Comparison of ENCODE assay signal across 8 cellular contexts in the genomic region with DNA sequence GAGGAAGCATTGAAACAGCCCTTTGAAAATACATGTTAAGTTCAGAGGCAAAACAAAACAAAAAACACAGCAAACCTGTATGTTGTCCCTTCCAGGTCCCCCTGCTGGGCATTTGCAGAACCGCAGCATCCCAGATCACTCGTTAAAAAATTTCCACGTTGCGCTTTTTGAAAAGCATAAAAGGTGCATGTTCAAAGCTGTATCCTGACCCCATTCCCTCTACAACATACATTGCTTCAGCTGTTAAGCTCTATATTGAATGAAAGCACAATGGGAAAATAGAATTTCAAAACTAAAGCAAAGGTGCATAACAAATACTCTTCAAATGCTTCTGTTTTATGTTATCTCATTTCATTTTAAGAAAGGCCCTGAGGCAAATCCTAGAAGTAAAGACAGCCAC.
DNase-seq lines count a peak whose midpoint lies in the region; ATAC-seq and TF ChIP-seq lines count a peak whose summit lies in the region.

No MANE protein-coding gene starts in this region.

- no peaks in the 10 kb centered on the region for H4K20me1 ChIP-seq in OCI-LY7 (ENCODE audit: insufficient read depth, low read length)

- H3K4me1 ChIP-seq in OCI-LY7 (ENCODE audit: insufficient read depth, low read length, poor library complexity, severe bottlenecking), result no peaks in the 10 kb centered on the region
- peaks cover 0 to 19% of the 10 kb centered on the region in 2 donors for H3K4me1 ChIP-seq in right atrium auricular region

- no peaks in the 10 kb centered on the region for H3K9me2 ChIP-seq in OCI-LY7 (ENCODE audit: insufficient read depth, low read length)

- ATAC-seq in HG03521 (IDR thresholded peaks at IDR 0.05; ENCODE audit: unreplicated experiment) (no peak), GM18498 (IDR thresholded peaks at IDR 0.05; ENCODE audit: unreplicated experiment) (no peak)

- no peaks in the 10 kb centered on the region for H3K27me3 ChIP-seq in right atrium auricular region

- POLR2A ChIA-PET in OCI-LY7 (lab: Charles Lee), result no interaction called here

- peak; percentile 85 for TF ChIP-seq CTCF in AG09319 (IDR thresholded peaks at IDR 0.05; ENCODE audit: low read depth, low read length)
- TF ChIP-seq CTCF in OCI-LY7 (conservative IDR thresholded peaks at IDR 0.05; ENCODE audit: low read length), result peak; percentile 91
- TF ChIP-seq CTCF in right atrium auricular region (IDR thresholded peaks at IDR 0.05), result peak; percentile 74 to 93

- no TSS peak for BruUV-seq in OCI-LY7 (replicated peaks; lab: Mats Ljungman, UMichigan)

- no peak overlapping the region for H2AFZ ChIP-seq in OCI-LY7 (ENCODE audit: low read length)

- intact Hi-C loops in OCI-LY7 (cut with micrococcal nuclease; ENCODE audit: unreplicated experiment), result loop anchor here (10.0 kb wide), 2 partner anchors 211 to 469 kb away; no protein-coding TSS in a partner anchor

- CTCF ChIA-PET in OCI-LY7 (lab: Charles Lee; ENCODE audit: unreplicated experiment), result interaction anchor here (0.5 to 1.0 kb wide), 2 partner anchors 14 to 966 kb away, joined by 3 read pairs; no protein-coding TSS in a partner anchor

- H3K9me3 ChIP-seq in OCI-LY7 (ENCODE audit: low read length) (no peaks in the 10 kb centered on the region), right atrium auricular region (no peaks in the 10 kb centered on the region)

- DNase-seq in AG09319 (ENCODE audit: extremely low read depth, low read depth) (peak; percentile 16), GM19238 (ENCODE audit: insufficient read length, low spot score) (peak; percentile 8), OCI-LY7 (ENCODE audit: low spot score) (peak; percentile 34), right atrium auricular region (ENCODE audit: low spot score) (peak; percentile 66)
- peak; percentile 38 for DNase-seq in activated naive CD4-positive, alpha-beta T cell treated with anti-CD3 and anti-CD28 coated beads, Interleukin-2, amount 50 U/mL, for 16 hours
- peak; percentile 63 for DNase-seq in stimulated activated CD4-positive, alpha-beta T cell treated with anti-CD3 and anti-CD28 coated beads, Interleukin-15, amount 100 ng/mL, for 24 hours

- H3K36me3 ChIP-seq in OCI-LY7 (ENCODE audit: insufficient read depth, low read length) (no peaks in the 10 kb centered on the region), right atrium auricular region (no peaks in the 10 kb centered on the region)

- H3K4me3 ChIP-seq in OCI-LY7 (ENCODE audit: low read depth, low read length, poor library complexity, severe bottlenecking) (no peak overlapping the region), right atrium auricular region (no peak overlapping the region)

- H3K4me2 ChIP-seq in OCI-LY7 (ENCODE audit: low read length), result no peak overlapping the region

- H3K27ac ChIP-seq in OCI-LY7 (ENCODE audit: low read depth, low read length, poor library complexity, severe bottlenecking) (no peak overlapping the region), right atrium auricular region (peak overlapping the region in 1 of 2 donors; percentile 4)

- no peaks in the 10 kb centered on the region for H3K79me2 ChIP-seq in OCI-LY7 (ENCODE audit: insufficient read depth, low read depth, low read length)

Comparison
In these comparisons a context has a peak if more than half of its experiments do, and no peak if none do; other contexts are left out.
1. DNase-seq: peak in every context shown above with its lines; median percentile 66 in right atrium auricular region; 63 in stimulated activated CD4-positive, alpha-beta T cell treated with anti-CD3 and anti-CD28 coated beads, Interleukin-15, amount 100 ng/mL, for 24 hours; 38 in activated naive CD4-positive, alpha-beta T cell treated with anti-CD3 and anti-CD28 coated beads, Interleukin-2, amount 50 U/mL, for 16 hours; 34 in OCI-LY7; 16 in AG09319; 8 in GM19238.